Comparison of ENCODE assay signal across 14 cellular contexts in genomic region chr6:101117397-101118185, GRCh38.
A peak's percentile ranks its signal among the peaks of the same experiment; 100 is the strongest.
DNase-seq lines count a peak whose midpoint lies in the region; ATAC-seq and TF ChIP-seq lines count a peak whose summit lies in the region.
"Had no signal": no experiment of that assay in that cellular context is flagged by ENCODE, and none has a peak within 500 bp of the region (broad histone marks: within the 10 kb centered on the region; RNA-seq: fewer than 3 reads in every experiment).

No MANE protein-coding gene starts in this region.

- H3K4me1 ChIP-seq in RWPE2 (ENCODE audit: insufficient read depth, poor library complexity, severe bottlenecking) = peaks cover 3% of the 10 kb centered on the region
- peaks cover 8% of the 10 kb centered on the region; the same call in 1 of the 2 replicates for H3K4me1 ChIP-seq in iPS-20b (ENCODE audit: insufficient read depth, low read length)
- no peaks in the 10 kb centered on the region for H3K4me1 ChIP-seq in testis
- H3K4me1 ChIP-seq in sigmoid colon = no peaks in the 10 kb centered on the region
- H3K4me1 ChIP-seq: gastrocnemius medialis, lower lobe of right lung had no signal

- H3K27me3 ChIP-seq in RWPE2 (ENCODE audit: insufficient read depth, poor library complexity, severe bottlenecking) (no peaks in the 10 kb centered on the region), iPS-20b (ENCODE audit: insufficient read depth, low read length) (no peaks in the 10 kb centered on the region), testis (no peaks in the 10 kb centered on the region), MG63 (no peaks in the 10 kb centered on the region), sigmoid colon (no peaks in the 10 kb centered on the region)
- H3K27me3 ChIP-seq: gastrocnemius medialis had no signal

- no peak for TF ChIP-seq CTCF in RWPE2 (IDR thresholded peaks at IDR 0.05; ENCODE audit: poor library complexity, severe bottlenecking)
- TF ChIP-seq CTCF in testis (IDR thresholded peaks at IDR 0.05) = no peak
- TF ChIP-seq CTCF in sigmoid colon (IDR thresholded peaks at IDR 0.05) = no peak

- WGBS in testis, 2 donors = 47 to 48% methylated on average over 10 to 11 of the region's 11 CpGs
- 11 to 42% methylated on average over 11 of the region's 11 CpGs for WGBS in sigmoid colon, 2 donors

- H3K9ac ChIP-seq in iPS-20b (ENCODE audit: low read depth, low read length) = no peak overlapping the region

- H3K27ac ChIP-seq in RWPE2 (ENCODE audit: poor library complexity, severe bottlenecking) (no peak overlapping the region), iPS-20b (ENCODE audit: low read length) (no peak overlapping the region), testis (no peak overlapping the region), sigmoid colon (no peak overlapping the region)
- H3K27ac ChIP-seq: gastrocnemius medialis, lower lobe of right lung had no signal

- H3K4me3 ChIP-seq in RWPE2 (ENCODE audit: severe bottlenecking) (no peak overlapping the region), iPS-20b (ENCODE audit: low read length) (peak overlapping the region; percentile 31; the same call in 1 of the 2 replicates), testis (no peak overlapping the region), MG63 (no peak overlapping the region), sigmoid colon (no peak overlapping the region)
- H3K4me3 ChIP-seq: gastrocnemius medialis, lower lobe of right lung had no signal

- ATAC-seq in RWPE2 (ENCODE audit: low read depth) (peak; percentile 45; the same call in 1 of the 3 replicates), HG02588 (IDR thresholded peaks at IDR 0.05; ENCODE audit: unreplicated experiment) (no peak)
- ATAC-seq: gastrocnemius medialis, lower lobe of right lung had no signal

- no peaks in the 10 kb centered on the region for H3K9me3 ChIP-seq in RWPE2 (ENCODE audit: severe bottlenecking)
- no peaks in the 10 kb centered on the region for H3K9me3 ChIP-seq in iPS-20b (ENCODE audit: insufficient read depth, low read depth, low read length)
- H3K9me3 ChIP-seq in testis = no peaks in the 10 kb centered on the region
- no peaks in the 10 kb centered on the region for H3K9me3 ChIP-seq in MG63
- no peaks in the 10 kb centered on the region for H3K9me3 ChIP-seq in sigmoid colon
- H3K9me3 ChIP-seq: gastrocnemius medialis, lower lobe of right lung had no signal

- H3K36me3 ChIP-seq in RWPE2 (ENCODE audit: low read depth) (no peaks in the 10 kb centered on the region), iPS-20b (ENCODE audit: insufficient read depth, low read depth, low read length) (no peaks in the 10 kb centered on the region), testis (ENCODE audit: low read depth, missing control alignments) (no peaks in the 10 kb centered on the region), MG63 (no peaks in the 10 kb centered on the region), sigmoid colon (no peaks in the 10 kb centered on the region)
- H3K36me3 ChIP-seq: gastrocnemius medialis, lower lobe of right lung had no signal

- intact Hi-C loops in testis (cut with DNase I; ENCODE audit: low total_unique reads) = no loop called here
- intact Hi-C loops in sigmoid colon (cut with DNase I) = no loop called here

- no peak for TF ChIP-seq EP300 in sigmoid colon (IDR thresholded peaks at IDR 0.05)

- POLR2A ChIA-PET in HEK293T (lab: Yijun Ruan, JAX) = no interaction called here

- no peak for TF ChIP-seq POLR2A in testis (IDR thresholded peaks at IDR 0.05)
- TF ChIP-seq POLR2A in sigmoid colon (IDR thresholded peaks at IDR 0.05) = no peak

- DNase-seq in HEK293T (ENCODE audit: extremely low spot score) = peak; percentile 9
- DNase-seq in RWPE2 (ENCODE audit: low spot score) = no peak
- peak; percentile 69 for DNase-seq in testis
- no peak for DNase-seq in MG63
- no peak for DNase-seq in sigmoid colon
- DNase-seq: activated CD4-positive, alpha-beta memory T cell treated with anti-CD3 and anti-CD28 coated beads, Interleukin-2, amount 10 ng/mL, durations not matched to agents 7 days and 5 days; CD8-positive, alpha-beta memory T cell; effector CD4-positive, alpha-beta T cell; gastrocnemius medialis; lower lobe of right lung; NCI-H1092 treated with DMSO at 0.1 percent for 48 hours; NCI-H510A had no signal

- CTCF ChIA-PET in HEK293T (lab: Yijun Ruan, JAX) = interaction anchor here (0.7 kb wide), 1 partner anchor 498 kb away, joined by 5 read pairs; no protein-coding TSS in a partner anchor

TF ChIP-seq in HEK293T, 16 proteins besides CTCF, POLR2A, EP300 and RAD21:
- no peak for TF ChIP-seq FOXM1 (IDR thresholded peaks at IDR 0.05; ENCODE audit: borderline replicate concordance)
- no peak for TF ChIP-seq FOXK2 (IDR thresholded peaks at IDR 0.05)
- no peak for TF ChIP-seq L3MBTL2 (conservative IDR thresholded peaks at IDR 0.05)
- TF ChIP-seq, protein P1, sequence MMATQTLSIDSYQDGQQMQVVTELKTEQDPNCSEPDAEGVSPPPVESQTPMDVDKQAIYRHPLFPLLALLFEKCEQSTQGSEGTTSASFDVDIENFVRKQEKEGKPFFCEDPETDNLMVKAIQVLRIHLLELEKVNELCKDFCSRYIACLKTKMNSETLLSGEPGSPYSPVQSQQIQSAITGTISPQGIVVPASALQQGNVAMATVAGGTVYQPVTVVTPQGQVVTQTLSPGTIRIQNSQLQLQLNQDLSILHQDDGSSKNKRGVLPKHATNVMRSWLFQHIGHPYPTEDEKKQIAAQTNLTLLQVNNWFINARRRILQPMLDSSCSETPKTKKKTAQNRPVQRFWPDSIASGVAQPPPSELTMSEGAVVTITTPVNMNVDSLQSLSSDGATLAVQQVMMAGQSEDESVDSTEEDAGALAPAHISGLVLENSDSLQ (IDR thresholded peaks at IDR 0.05) = no peak
- TF ChIP-seq NFRKB (IDR thresholded peaks at IDR 0.05) = no peak
- TF ChIP-seq ELF4 (IDR thresholded peaks at IDR 0.05) = no peak
- no peak for TF ChIP-seq SUZ12 (IDR thresholded peaks at IDR 0.05)
- TF ChIP-seq CTBP1 (IDR thresholded peaks at IDR 0.05; ENCODE audit: borderline replicate concordance) = no peak
- no peak for TF ChIP-seq LEF1 (IDR thresholded peaks at IDR 0.05; ENCODE audit: borderline replicate concordance)
- TF ChIP-seq ARNT (IDR thresholded peaks at IDR 0.05) = no peak
- no peak for TF ChIP-seq TARDBP (IDR thresholded peaks at IDR 0.05)
- no peak for TF ChIP-seq FOXA1 (IDR thresholded peaks at IDR 0.05)
- TF ChIP-seq SP1 (IDR thresholded peaks at IDR 0.05) = no peak
- TF ChIP-seq HDGF (IDR thresholded peaks at IDR 0.05; ENCODE audit: borderline replicate concordance) = no peak
- no peak for TF ChIP-seq ZNF384 (IDR thresholded peaks at IDR 0.05)
- TF ChIP-seq BHLHE40 (IDR thresholded peaks at IDR 0.05; ENCODE audit: borderline replicate concordance) = no peak
TF ChIP-seq in HEK293T: peak in this region for 0.

Comparison
In these comparisons a context has a peak if more than half of its experiments do, and no peak if none do; other contexts are left out.
1. DNase-seq: peak in HEK293T (single experiment) and testis (single experiment); none in RWPE2 (single experiment), MG63 (single experiment) and sigmoid colon (single experiment).